Comparison of ENCODE assay signal across 18 cellular contexts in genomic region chr9:4144869-4145268, GRCh38.
A peak's percentile ranks its signal among the peaks of the same experiment; 100 is the strongest.
DNase-seq lines count a peak whose midpoint lies in the region; ATAC-seq, FAIRE-seq and TF ChIP-seq lines count a peak whose summit lies in the region.
"Had no signal": no experiment of that assay in that cellular context is flagged by ENCODE, and none has a peak within 500 bp of the region (broad histone marks: within the 10 kb centered on the region; RNA-seq: fewer than 3 reads in every experiment).

No MANE protein-coding gene starts in this region.

- ATAC-seq in esophagus mucosa = no peak
- ATAC-seq in HG02798 (IDR thresholded peaks at IDR 0.05; ENCODE audit: poor library complexity, unreplicated experiment) = no peak
- ATAC-seq: left lung had no signal

- H3K9me3 ChIP-seq in astrocyte (ENCODE audit: insufficient read depth, low read depth, low read length) (no peaks in the 10 kb centered on the region), right atrium auricular region (no peaks in the 10 kb centered on the region), sigmoid colon (no peaks in the 10 kb centered on the region)
- H3K9me3 ChIP-seq: colonic mucosa, left lung, ovary had no signal

- H3K27ac ChIP-seq in astrocyte (ENCODE audit: low read depth, low read length) (peak overlapping the region; percentile 64), right atrium auricular region (peak overlapping the region; percentile 40 to 44), sigmoid colon (peak overlapping the region in 3 of 4 donors; percentile 48 to 67 (median 57))
- H3K27ac ChIP-seq: C4-2B, colonic mucosa had no signal

- H3K4me3 ChIP-seq in astrocyte (ENCODE audit: insufficient read depth, low read depth, low read length) (peak overlapping the region; percentile 24), right atrium auricular region (peak overlapping the region in 1 of 2 donors; percentile 13), sigmoid colon (peak overlapping the region in 1 of 4 donors; percentile 13)
- H3K4me3 ChIP-seq: colonic mucosa, left lung, ovary had no signal

- peaks cover 47% of the 10 kb centered on the region for H3K4me1 Mint-ChIP-seq in astrocyte (ENCODE audit: low read depth, unreplicated experiment)
- H3K4me1 Mint-ChIP-seq: activated naive CD4-positive, alpha-beta T cell treated with anti-CD3 and anti-CD28 coated beads, Interleukin-2, amount 10 ng/mL, durations not matched to agents 7 days and 5 days had no signal

- no peaks in the 10 kb centered on the region for H3K9me3 Mint-ChIP-seq in astrocyte (ENCODE audit: unreplicated experiment)
- H3K9me3 Mint-ChIP-seq: activated naive CD4-positive, alpha-beta T cell treated with anti-CD3 and anti-CD28 coated beads, Interleukin-2, amount 10 ng/mL, durations not matched to agents 7 days and 5 days had no signal

- TF ChIP-seq CTCF in astrocyte (IDR thresholded peaks at IDR 0.05; ENCODE audit: insufficient read depth, low read depth, low read length) = no peak
- no peak for TF ChIP-seq CTCF in right atrium auricular region (IDR thresholded peaks at IDR 0.05)
- TF ChIP-seq CTCF in sigmoid colon (IDR thresholded peaks at IDR 0.05) = no peak

- no peak for FAIRE-seq in astrocyte (lab: Jason Lieb, UNC)
- FAIRE-seq: frontal cortex had no signal

- no peak overlapping the region for H3K4me3 Mint-ChIP-seq in astrocyte (ENCODE audit: unreplicated experiment)
- H3K4me3 Mint-ChIP-seq: activated naive CD4-positive, alpha-beta T cell treated with anti-CD3 and anti-CD28 coated beads, Interleukin-2, amount 10 ng/mL, durations not matched to agents 7 days and 5 days had no signal

- DNase-seq in EL = peak; percentile 33
- DNase-seq in astrocyte (ENCODE audit: low read depth) = no peak
- no peak for DNase-seq in right atrium auricular region (ENCODE audit: low spot score)
- no peak for DNase-seq in sigmoid colon
- no peak for DNase-seq in activated naive CD4-positive, alpha-beta T cell (lab: John Stamatoyannopoulos, UW)
- no peak for DNase-seq in putamen (ENCODE audit: low spot score)
- DNase-seq: activated naive CD4-positive, alpha-beta T cell treated with anti-CD3 and anti-CD28 coated beads, Interleukin-2, amount 10 ng/mL, durations not matched to agents 7 days and 5 days; colonic mucosa; left lung; NCI-H1417; NCI-H526 treated with DMSO at 0.1 percent for 48 hours; ovary; stimulated activated CD4-positive, alpha-beta T cell treated with anti-CD3 and anti-CD28 coated beads, Interleukin-4, amount 100 ng/mL, for 4 hours; stimulated activated naive CD4-positive, alpha-beta T cell treated with Interleukin-2 at 50 U/mL for 16 hours had no signal

- intact Hi-C loops in sigmoid colon (cut with DNase I) = loop anchor here (10.0 kb wide), 1 partner anchor 50 kb away; no protein-coding TSS in a partner anchor

- H2AFZ ChIP-seq in astrocyte (ENCODE audit: low read depth, low read length) = no peak overlapping the region

- no peaks in the 10 kb centered on the region for H3K36me3 ChIP-seq in astrocyte (ENCODE audit: insufficient read depth, low read length)
- no peaks in the 10 kb centered on the region for H3K36me3 ChIP-seq in right atrium auricular region
- H3K36me3 ChIP-seq in sigmoid colon = no peaks in the 10 kb centered on the region
- H3K36me3 ChIP-seq: colonic mucosa, left lung, ovary had no signal

- H3K27ac Mint-ChIP-seq in astrocyte (ENCODE audit: unreplicated experiment) = peak overlapping the region; percentile 35
- H3K27ac Mint-ChIP-seq: activated naive CD4-positive, alpha-beta T cell treated with anti-CD3 and anti-CD28 coated beads, Interleukin-2, amount 10 ng/mL, durations not matched to agents 7 days and 5 days had no signal

- H3K36me3 Mint-ChIP-seq in astrocyte (ENCODE audit: low read depth, unreplicated experiment) = peaks cover 2% of the 10 kb centered on the region
- H3K36me3 Mint-ChIP-seq: activated naive CD4-positive, alpha-beta T cell treated with anti-CD3 and anti-CD28 coated beads, Interleukin-2, amount 10 ng/mL, durations not matched to agents 7 days and 5 days had no signal

- peak overlapping the region; percentile 76 for H3K4me2 ChIP-seq in astrocyte (ENCODE audit: low read length)

- H4K20me1 ChIP-seq in astrocyte (ENCODE audit: insufficient read depth, low read length) = peaks cover 12% of the 10 kb centered on the region

- H3K4me1 ChIP-seq in astrocyte (ENCODE audit: insufficient read depth, low read length) (peaks cover 34% of the 10 kb centered on the region), right atrium auricular region (no peaks in the 10 kb centered on the region), sigmoid colon (peaks cover 0 to 34% (median 23%) of the 10 kb centered on the region in 4 donors)
- H3K4me1 ChIP-seq: colonic mucosa, left lung had no signal

- H3K27me3 ChIP-seq in astrocyte (ENCODE audit: insufficient read depth, low read length) (no peaks in the 10 kb centered on the region), right atrium auricular region (no peaks in the 10 kb centered on the region), sigmoid colon (no peaks in the 10 kb centered on the region)
- H3K27me3 ChIP-seq: colonic mucosa, left lung, ovary had no signal

- H3K9ac ChIP-seq in astrocyte (ENCODE audit: low read length) = peak overlapping the region; percentile 64

- no peak for TF ChIP-seq POLR2A in sigmoid colon (IDR thresholded peaks at IDR 0.05)

- peaks cover 78% of the 10 kb centered on the region for H3K79me2 ChIP-seq in astrocyte (ENCODE audit: insufficient read depth, low read length)

- no peak for TF ChIP-seq EP300 in sigmoid colon (IDR thresholded peaks at IDR 0.05)

- WGBS in sigmoid colon, 2 donors = 69 to 82% methylated on average over 2 of the region's 2 CpGs

- H3K27me3 Mint-ChIP-seq in astrocyte (ENCODE audit: low read depth, unreplicated experiment) = no peaks in the 10 kb centered on the region
- H3K27me3 Mint-ChIP-seq: activated naive CD4-positive, alpha-beta T cell treated with anti-CD3 and anti-CD28 coated beads, Interleukin-2, amount 10 ng/mL, durations not matched to agents 7 days and 5 days had no signal
